In the genomic region with DNA sequence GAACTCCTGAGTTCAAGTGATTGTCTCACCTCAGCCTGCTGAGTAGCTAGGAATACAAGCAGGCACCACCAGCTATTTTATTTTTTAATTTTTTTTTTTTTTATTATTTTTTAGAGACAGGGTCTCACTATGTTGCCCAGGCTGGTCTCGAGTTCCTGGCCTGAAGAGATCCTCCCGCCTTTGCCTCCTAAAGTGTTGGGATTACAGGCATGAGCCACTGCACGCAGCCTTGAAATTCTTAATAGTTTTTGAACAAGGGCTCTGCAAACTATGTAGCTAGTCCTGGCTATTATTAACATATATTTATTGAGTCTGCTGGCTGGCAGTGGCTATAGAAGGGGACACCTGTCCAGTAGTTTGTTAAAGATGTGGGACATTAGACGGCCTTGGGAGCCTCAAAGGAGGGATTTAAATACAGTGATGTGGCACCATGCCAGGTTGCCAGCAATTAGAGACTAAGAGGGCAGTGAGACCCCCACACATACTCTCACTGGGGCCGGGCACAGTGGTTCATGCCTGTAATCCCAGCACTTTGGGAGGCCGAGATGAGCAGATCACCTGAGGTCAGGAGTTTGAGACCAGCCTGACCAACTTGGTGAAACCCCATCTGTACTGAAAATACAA, we compare ENCODE assay signal across 13 cellular contexts. TPM values are rescaled to one million over a fixed set of nuclear protein-coding genes. Genes with fewer than 3 reads are reported as not detected.
DNase-seq lines count a peak whose midpoint lies in the region; ATAC-seq and TF ChIP-seq lines count a peak whose summit lies in the region.
"Had no signal": no experiment of that assay in that cellular context is flagged by ENCODE, and none has a peak within 500 bp of the region (broad histone marks: within the 10 kb centered on the region; RNA-seq: fewer than 3 reads in every experiment).

No MANE protein-coding gene starts in this region.

- CTCF ChIA-PET in HEK293T (lab: Yijun Ruan, JAX): interaction anchor here (1.3 to 1.8 kb wide), 3 partner anchors 12 to 108 kb away, joined by 6 to 12 read pairs (median 8); partner anchors contain the start of genes BYSL and MED20

- peak overlapping the region; percentile 31 for H3K4me3 Mint-ChIP-seq in T-helper 1 cell treated with Interleukin-12 subunit alpha and Interleukin-12 subunit beta and Interleukin-4 antibody, amounts not matched to agents 30 μg/mL and 1 μg/mL, for 36 hours
- peak overlapping the region; percentile 81 for H3K4me3 Mint-ChIP-seq in activated naive CD8-positive, alpha-beta T cell treated with anti-CD3 and anti-CD28 coated beads for 36 hours
- peak overlapping the region; percentile 86 for H3K4me3 Mint-ChIP-seq in natural killer cell

- H3K27ac Mint-ChIP-seq in T-helper 1 cell treated with Interleukin-12 subunit alpha and Interleukin-12 subunit beta and Interleukin-4 antibody, amounts not matched to agents 30 μg/mL and 1 μg/mL, for 36 hours: peak overlapping the region; percentile 95
- peak overlapping the region; percentile 96 for H3K27ac Mint-ChIP-seq in activated naive CD8-positive, alpha-beta T cell treated with anti-CD3 and anti-CD28 coated beads for 36 hours
- H3K27ac Mint-ChIP-seq in natural killer cell: peak overlapping the region; percentile 95 to 98

- H3K4me3 ChIP-seq in HL-60 (replicated peaks; ENCODE audit: insufficient read depth, low read length): no peak overlapping the region
- H3K4me3 ChIP-seq: skin epidermis had no signal

- peaks cover 29% of the 10 kb centered on the region for H3K36me3 Mint-ChIP-seq in T-helper 1 cell treated with Interleukin-12 subunit alpha and Interleukin-12 subunit beta and Interleukin-4 antibody, amounts not matched to agents 30 μg/mL and 1 μg/mL, for 36 hours (ENCODE audit: low read depth)
- peaks cover 43% of the 10 kb centered on the region for H3K36me3 Mint-ChIP-seq in activated naive CD8-positive, alpha-beta T cell treated with anti-CD3 and anti-CD28 coated beads for 36 hours
- no peaks in the 10 kb centered on the region for H3K36me3 Mint-ChIP-seq in natural killer cell

- H3K9me3 Mint-ChIP-seq in T-helper 1 cell treated with Interleukin-12 subunit alpha and Interleukin-12 subunit beta and Interleukin-4 antibody, amounts not matched to agents 30 μg/mL and 1 μg/mL, for 36 hours: no peaks in the 10 kb centered on the region
- H3K9me3 Mint-ChIP-seq in activated naive CD8-positive, alpha-beta T cell treated with anti-CD3 and anti-CD28 coated beads for 36 hours: peaks cover 5% of the 10 kb centered on the region
- no peaks in the 10 kb centered on the region for H3K9me3 Mint-ChIP-seq in natural killer cell

- H3K27ac ChIP-seq in HL-60 (replicated peaks): peak overlapping the region; percentile 69

- intact Hi-C loops in natural killer cell (cut with micrococcal nuclease): no loop called here

- peaks cover 59% of the 10 kb centered on the region for H3K4me1 Mint-ChIP-seq in T-helper 1 cell treated with Interleukin-12 subunit alpha and Interleukin-12 subunit beta and Interleukin-4 antibody, amounts not matched to agents 30 μg/mL and 1 μg/mL, for 36 hours (ENCODE audit: low read depth)
- H3K4me1 Mint-ChIP-seq in activated naive CD8-positive, alpha-beta T cell treated with anti-CD3 and anti-CD28 coated beads for 36 hours: peaks cover 76% of the 10 kb centered on the region
- peaks cover 79 to 87% of the 10 kb centered on the region in 2 donors for H3K4me1 Mint-ChIP-seq in natural killer cell

- POLR2A ChIA-PET in HEK293T (lab: Yijun Ruan, JAX): interaction anchor here (0.7 to 1.1 kb wide), 3 partner anchors 89 to 242 kb away, joined by 3 to 5 read pairs (median 4); partner anchors contain the start of genes BYSL, MED20 and TOMM6

- TF ChIP-seq CTCF in HL-60 (IDR thresholded peaks at IDR 0.05; ENCODE audit: insufficient read depth, low read length) (no peak), natural killer cell (IDR thresholded peaks at IDR 0.05) (no peak)

- no peak for ATAC-seq in natural killer cell
- no peak for ATAC-seq in HG03159 (IDR thresholded peaks at IDR 0.05; ENCODE audit: unreplicated experiment)

- DNase-seq in T-helper 1 cell: no peak
- DNase-seq in HL-60 (ENCODE audit: low read depth in 1 of 2, low spot score in 1 of 2): no peak
- DNase-seq in activated naive CD8-positive, alpha-beta T cell treated with anti-CD3 and anti-CD28 coated beads for 36 hours: no peak
- no peak for DNase-seq in natural killer cell
- DNase-seq in HEK293T (ENCODE audit: extremely low spot score): no peak
- no peak for DNase-seq in DMS79 treated with DMSO at 0.1 percent for 48 hours (lab: John Stamatoyannopoulos, UW)
- DNase-seq: GOT3, NCI-H1694, substantia nigra, T1000 had no signal

- no peaks in the 10 kb centered on the region for H3K27me3 Mint-ChIP-seq in T-helper 1 cell treated with Interleukin-12 subunit alpha and Interleukin-12 subunit beta and Interleukin-4 antibody, amounts not matched to agents 30 μg/mL and 1 μg/mL, for 36 hours (ENCODE audit: low read depth)
- H3K27me3 Mint-ChIP-seq in activated naive CD8-positive, alpha-beta T cell treated with anti-CD3 and anti-CD28 coated beads for 36 hours: no peaks in the 10 kb centered on the region
- no peaks in the 10 kb centered on the region for H3K27me3 Mint-ChIP-seq in natural killer cell (ENCODE audit: low read depth in 2 of 2)

- no peaks in the 10 kb centered on the region for H3K27me3 ChIP-seq in HL-60 (ENCODE audit: insufficient read depth, poor library complexity, severe bottlenecking)

TF ChIP-seq in HEK293T, 16 proteins besides CTCF, POLR2A, EP300 and RAD21:
- TF ChIP-seq SUZ12 (IDR thresholded peaks at IDR 0.05) (no peak), FOXM1 (IDR thresholded peaks at IDR 0.05; ENCODE audit: borderline replicate concordance) (no peak), HDGF (IDR thresholded peaks at IDR 0.05; ENCODE audit: borderline replicate concordance) (no peak), SP1 (IDR thresholded peaks at IDR 0.05) (no peak), ZNF384 (IDR thresholded peaks at IDR 0.05) (no peak), TARDBP (IDR thresholded peaks at IDR 0.05) (no peak), CTBP1 (IDR thresholded peaks at IDR 0.05; ENCODE audit: borderline replicate concordance) (no peak), L3MBTL2 (conservative IDR thresholded peaks at IDR 0.05) (no peak), FOXK2 (IDR thresholded peaks at IDR 0.05) (no peak), ELF4 (IDR thresholded peaks at IDR 0.05) (no peak), FOXA1 (IDR thresholded peaks at IDR 0.05) (no peak)

RNA-seq across cellular contexts. Expression of gene TAF8, which starts 21.1 kb away (rescaled TPM):
- total RNA-seq in activated naive CD8-positive, alpha-beta T cell treated with anti-CD3 and anti-CD28 coated beads for 36 hours: 10 to 100 TPM; 40.4 to 45.1 TPM
- 10 to 100 TPM; 38.4 to 54.2 (median 47.5) TPM for total RNA-seq in natural killer cell

Comparison
In these comparisons a context has a peak if more than half of its experiments do, and no peak if none do; other contexts are left out.
1. H3K4me3 Mint-ChIP-seq: peak in every context shown above with its lines; median percentile 86 in natural killer cell; 81 in activated naive CD8-positive, alpha-beta T cell treated with anti-CD3 and anti-CD28 coated beads for 36 hours; 31 in T-helper 1 cell treated with Interleukin-12 subunit alpha and Interleukin-12 subunit beta and Interleukin-4 antibody, amounts not matched to agents 30 μg/mL and 1 μg/mL, for 36 hours.